Comparison of ENCODE assay signal across 9 cellular contexts in genomic region chr1:94819584-94819944, GRCh38. TPM values are rescaled to one million over a fixed set of nuclear protein-coding genes. Genes with fewer than 3 reads are reported as not detected.
DNase-seq lines count a peak whose midpoint lies in the region; ATAC-seq and TF ChIP-seq lines count a peak whose summit lies in the region.
"Had no signal": no experiment of that assay in that cellular context is flagged by ENCODE, and none has a peak within 500 bp of the region (broad histone marks: within the 10 kb centered on the region; RNA-seq: fewer than 3 reads in every experiment).

No MANE protein-coding gene starts in this region.

- H3K9me3 ChIP-seq in ascending aorta (no peaks in the 10 kb centered on the region), iPS-20b (ENCODE audit: insufficient read depth, low read depth, low read length) (no peaks in the 10 kb centered on the region), skeletal muscle satellite cell (replicated peaks; ENCODE audit: low read length) (no peaks in the 10 kb centered on the region)

- H3K36me3 ChIP-seq in ascending aorta (no peaks in the 10 kb centered on the region), iPS-20b (ENCODE audit: insufficient read depth, low read depth, low read length) (no peaks in the 10 kb centered on the region), skeletal muscle satellite cell (ENCODE audit: insufficient read depth, low read length) (no peaks in the 10 kb centered on the region)

- intact Hi-C loops in ascending aorta (cut with DNase I) = loop anchor here (5.0 kb wide), 1 partner anchor 33 kb away; no protein-coding TSS in a partner anchor

- H3K4me2 ChIP-seq in skeletal muscle satellite cell (ENCODE audit: low read length) = peak overlapping the region; percentile 99

- TF ChIP-seq CTCF in HFF-Myc (IDR thresholded peaks at IDR 0.05; ENCODE audit: low read depth, low read length, missing control alignments) (no peak), ascending aorta (IDR thresholded peaks at IDR 0.05) (no peak)

- H3K4me1 ChIP-seq in ascending aorta (peaks cover 0 to 5% of the 10 kb centered on the region in 2 donors), iPS-20b (ENCODE audit: insufficient read depth, low read length) (peaks cover 10% of the 10 kb centered on the region; the same call in 1 of the 2 replicates), skeletal muscle satellite cell (ENCODE audit: control insufficient read depth, insufficient read depth, low read length) (peaks cover 8% of the 10 kb centered on the region)

- ATAC-seq in HG02938 (IDR thresholded peaks at IDR 0.05; ENCODE audit: unreplicated experiment) = no peak

- H3K9ac ChIP-seq in iPS-20b (ENCODE audit: low read depth, low read length) (peak overlapping the region; percentile 76; the same call in 1 of the 2 replicates), skeletal muscle satellite cell (ENCODE audit: low read depth, low read length) (peak overlapping the region; percentile 65)

- no peak overlapping the region for H3K27ac ChIP-seq in ascending aorta
- H3K27ac ChIP-seq in iPS-20b (ENCODE audit: low read length) = no peak overlapping the region

- DNase-seq in HFF-Myc (ENCODE audit: extremely low read depth, low read depth) (no peak), ascending aorta (ENCODE audit: low spot score in 2 of 2) (no peak), NOMO-1 (lab: John Stamatoyannopoulos, UW; ENCODE audit: unreplicated experiment in 2 of 2) (no peak), H4 (ENCODE audit: low spot score) (no peak)
- no peak for DNase-seq in stimulated activated CD4-positive, alpha-beta T cell treated with anti-CD3 and anti-CD28 coated beads, Interleukin-12 subunit alpha, Interleukin-12 subunit beta, amount 100 ng/mL, for 4 hours
- DNase-seq: activated naive CD4-positive, alpha-beta T cell treated with anti-CD3 and anti-CD28 coated beads, Interleukin-2, amount 50 U/mL, for 16 hours had no signal

- H3K4me3 ChIP-seq in HFF-Myc (replicated peaks; ENCODE audit: low read depth, low read length) (peak overlapping the region; percentile 51), ascending aorta (peak overlapping the region; percentile 74 to 92), iPS-20b (ENCODE audit: low read length) (peak overlapping the region; percentile 93), skeletal muscle satellite cell (ENCODE audit: low read length) (peak overlapping the region; percentile 82)

- H3K27me3 ChIP-seq in ascending aorta (no peaks in the 10 kb centered on the region), iPS-20b (ENCODE audit: insufficient read depth, low read length) (peaks cover 22% of the 10 kb centered on the region), skeletal muscle satellite cell (ENCODE audit: control insufficient read depth, insufficient read depth, low read length) (peaks cover 60% of the 10 kb centered on the region)

RNA-seq across cellular contexts. Expression of gene SLC44A3, which starts 0.6 kb away (rescaled TPM):
- total RNA-seq in ascending aorta = not detected
- total RNA-seq in skeletal muscle satellite cell (2012; rRNA removed) = 0.44 and 1.0 TPM in 2 replicates
- total RNA-seq in H4 (2014; rRNA removed; shearing (Covaris generic)) = 1.1 and 2.7 TPM in 2 replicates
